ENCODE assay signal across 1 cellular context in the genomic region with DNA sequence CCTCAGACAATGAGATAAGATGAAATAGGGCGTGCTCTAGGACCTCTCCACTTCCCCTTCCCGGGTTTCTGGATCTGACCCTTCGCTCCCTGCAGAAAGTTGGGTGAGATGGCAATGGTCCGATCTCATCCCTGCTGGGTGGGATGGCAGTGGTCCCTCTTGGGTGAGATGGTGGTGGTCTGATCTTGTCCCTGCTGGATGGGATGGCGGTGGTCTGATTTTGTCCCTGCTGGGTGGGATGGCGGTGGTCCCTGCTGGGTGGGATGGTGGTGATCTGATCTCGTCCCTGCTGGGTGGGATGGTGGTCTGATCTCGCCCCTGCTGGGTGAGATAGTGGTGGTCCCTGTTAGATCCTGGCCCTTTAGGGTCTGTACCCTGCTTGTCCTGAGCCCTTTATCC.
TF ChIP-seq lines count a peak whose summit lies in the region.

No MANE protein-coding gene starts in this region.

TF ChIP-seq in HepG2, 621 proteins besides CTCF, POLR2A, EP300 and RAD21 (continued from another document):
- TF ChIP-seq, protein P1, sequence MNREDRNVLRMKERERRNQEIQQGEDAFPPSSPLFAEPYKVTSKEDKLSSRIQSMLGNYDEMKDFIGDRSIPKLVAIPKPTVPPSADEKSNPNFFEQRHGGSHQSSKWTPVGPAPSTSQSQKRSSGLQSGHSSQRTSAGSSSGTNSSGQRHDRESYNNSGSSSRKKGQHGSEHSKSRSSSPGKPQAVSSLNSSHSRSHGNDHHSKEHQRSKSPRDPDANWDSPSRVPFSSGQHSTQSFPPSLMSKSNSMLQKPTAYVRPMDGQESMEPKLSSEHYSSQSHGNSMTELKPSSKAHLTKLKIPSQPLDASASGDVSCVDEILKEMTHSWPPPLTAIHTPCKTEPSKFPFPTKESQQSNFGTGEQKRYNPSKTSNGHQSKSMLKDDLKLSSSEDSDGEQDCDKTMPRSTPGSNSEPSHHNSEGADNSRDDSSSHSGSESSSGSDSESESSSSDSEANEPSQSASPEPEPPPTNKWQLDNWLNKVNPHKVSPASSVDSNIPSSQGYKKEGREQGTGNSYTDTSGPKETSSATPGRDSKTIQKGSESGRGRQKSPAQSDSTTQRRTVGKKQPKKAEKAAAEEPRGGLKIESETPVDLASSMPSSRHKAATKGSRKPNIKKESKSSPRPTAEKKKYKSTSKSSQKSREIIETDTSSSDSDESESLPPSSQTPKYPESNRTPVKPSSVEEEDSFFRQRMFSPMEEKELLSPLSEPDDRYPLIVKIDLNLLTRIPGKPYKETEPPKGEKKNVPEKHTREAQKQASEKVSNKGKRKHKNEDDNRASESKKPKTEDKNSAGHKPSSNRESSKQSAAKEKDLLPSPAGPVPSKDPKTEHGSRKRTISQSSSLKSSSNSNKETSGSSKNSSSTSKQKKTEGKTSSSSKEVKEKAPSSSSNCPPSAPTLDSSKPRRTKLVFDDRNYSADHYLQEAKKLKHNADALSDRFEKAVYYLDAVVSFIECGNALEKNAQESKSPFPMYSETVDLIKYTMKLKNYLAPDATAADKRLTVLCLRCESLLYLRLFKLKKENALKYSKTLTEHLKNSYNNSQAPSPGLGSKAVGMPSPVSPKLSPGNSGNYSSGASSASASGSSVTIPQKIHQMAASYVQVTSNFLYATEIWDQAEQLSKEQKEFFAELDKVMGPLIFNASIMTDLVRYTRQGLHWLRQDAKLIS (CRISPR knock-in tag; IDR thresholded peaks at IDR 0.05) = 0 out of 2 replicates have a peak, but pooled peaks have one; percentile 3
- no peak for TF ChIP-seq ZBTB1 (CRISPR knock-in tag; IDR thresholded peaks at IDR 0.05; ENCODE audit: borderline replicate concordance)
- TF ChIP-seq ZNF556 (CRISPR knock-in tag; IDR thresholded peaks at IDR 0.05; ENCODE audit: borderline replicate concordance) = no peak
- TF ChIP-seq SPEN (CRISPR knock-in tag; IDR thresholded peaks at IDR 0.05; ENCODE audit: low read depth) = no peak
- TF ChIP-seq ZNF354B (CRISPR knock-in tag; IDR thresholded peaks at IDR 0.05) = 0 out of 2 replicates have a peak, but pooled peaks have one; percentile 66
- TF ChIP-seq, protein P2, sequence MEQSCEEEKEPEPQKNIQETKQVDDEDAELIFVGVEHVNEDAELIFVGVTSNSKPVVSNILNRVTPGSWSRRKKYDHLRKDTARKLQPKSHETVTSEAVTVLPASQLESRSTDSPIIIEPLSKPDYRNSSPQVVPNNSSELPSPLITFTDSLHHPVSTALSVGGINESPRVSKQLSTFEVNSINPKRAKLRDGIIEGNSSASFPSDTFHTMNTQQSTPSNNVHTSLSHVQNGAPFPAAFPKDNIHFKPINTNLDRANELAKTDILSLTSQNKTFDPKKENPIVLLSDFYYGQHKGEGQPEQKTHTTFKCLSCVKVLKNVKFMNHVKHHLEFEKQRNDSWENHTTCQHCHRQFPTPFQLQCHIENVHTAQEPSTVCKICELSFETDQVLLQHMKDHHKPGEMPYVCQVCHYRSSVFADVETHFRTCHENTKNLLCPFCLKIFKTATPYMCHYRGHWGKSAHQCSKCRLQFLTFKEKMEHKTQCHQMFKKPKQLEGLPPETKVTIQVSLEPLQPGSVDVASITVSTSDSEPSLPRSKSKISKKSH (CRISPR knock-in tag; IDR thresholded peaks at IDR 0.05; ENCODE audit: borderline replicate concordance) = 0 out of 2 replicates have a peak, but pooled peaks have one; percentile 62
TF ChIP-seq in HepG2: peak in this region for 3.
